In the genomic region with DNA sequence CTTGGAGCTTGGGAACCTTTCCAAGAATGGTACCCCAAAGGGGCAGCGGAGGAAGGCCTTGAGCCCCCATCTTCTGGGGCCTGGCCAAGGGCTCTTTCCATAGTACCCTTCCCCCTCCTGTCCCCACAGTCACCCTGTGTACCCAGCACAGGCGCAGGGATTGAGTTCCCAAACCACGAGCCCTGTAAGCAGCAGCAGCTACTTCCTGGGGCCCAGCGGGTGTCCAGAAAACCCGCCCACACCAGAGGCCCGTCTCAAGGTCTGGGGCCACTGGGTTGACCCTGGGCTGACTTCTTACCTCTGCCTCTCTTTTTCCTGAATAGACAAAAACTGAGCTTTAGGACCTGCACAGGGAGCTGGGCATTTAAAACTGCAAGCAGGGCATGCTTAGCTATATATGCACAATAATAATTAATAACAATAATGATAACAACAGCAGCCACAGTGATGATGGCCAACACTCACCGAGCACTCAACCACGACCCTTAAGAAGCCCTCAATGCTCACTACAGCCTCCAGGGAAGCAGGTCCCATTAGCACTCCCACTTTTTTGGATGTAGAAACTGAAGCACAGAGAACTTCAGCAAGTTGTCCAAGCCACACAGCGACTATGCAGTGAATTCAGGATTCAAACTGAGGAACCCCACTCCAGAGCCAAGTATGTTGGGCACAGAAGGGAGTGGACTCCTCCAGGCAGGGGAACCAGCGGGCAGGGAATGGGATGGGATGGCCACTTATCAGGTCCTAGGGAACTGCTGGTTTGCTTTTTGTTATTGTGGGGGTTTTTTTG, we compare ENCODE assay signal across 1 cellular context.
TF ChIP-seq lines count a peak whose summit lies in the region.

No MANE protein-coding gene starts in this region.

TF ChIP-seq in HepG2, 621 proteins besides CTCF, POLR2A, EP300 and RAD21 (continued from another document and continues in another):
- TF ChIP-seq, protein P1, sequence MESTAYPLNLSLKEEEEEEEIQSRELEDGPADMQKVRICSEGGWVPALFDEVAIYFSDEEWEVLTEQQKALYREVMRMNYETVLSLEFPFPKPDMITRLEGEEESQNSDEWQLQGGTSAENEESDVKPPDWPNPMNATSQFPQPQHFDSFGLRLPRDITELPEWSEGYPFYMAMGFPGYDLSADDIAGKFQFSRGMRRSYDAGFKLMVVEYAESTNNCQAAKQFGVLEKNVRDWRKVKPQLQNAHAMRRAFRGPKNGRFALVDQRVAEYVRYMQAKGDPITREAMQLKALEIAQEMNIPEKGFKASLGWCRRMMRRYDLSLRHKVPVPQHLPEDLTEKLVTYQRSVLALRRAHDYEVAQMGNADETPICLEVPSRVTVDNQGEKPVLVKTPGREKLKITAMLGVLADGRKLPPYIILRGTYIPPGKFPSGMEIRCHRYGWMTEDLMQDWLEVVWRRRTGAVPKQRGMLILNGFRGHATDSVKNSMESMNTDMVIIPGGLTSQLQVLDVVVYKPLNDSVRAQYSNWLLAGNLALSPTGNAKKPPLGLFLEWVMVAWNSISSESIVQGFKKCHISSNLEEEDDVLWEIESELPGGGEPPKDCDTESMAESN (CRISPR knock-in tag; conservative IDR thresholded peaks at IDR 0.05): no peak
- TF ChIP-seq NR2F1 (CRISPR knock-in tag; IDR thresholded peaks at IDR 0.05) (peak in 1 of 2 experiments; percentile 35; a peak in 1 of 4 replicates), SSRP1 (CRISPR knock-in tag; IDR thresholded peaks at IDR 0.05) (no peak), RFXANK (CRISPR knock-in tag; IDR thresholded peaks at IDR 0.05) (no peak), MYNN (CRISPR knock-in tag; IDR thresholded peaks at IDR 0.05; ENCODE audit: low read depth) (no peak), SMARCE1 (IDR thresholded peaks at IDR 0.05; ENCODE audit: borderline replicate concordance) (no peak), ZFX (CRISPR knock-in tag; IDR thresholded peaks at IDR 0.05; ENCODE audit: low read depth) (peak; percentile 25; the same call in 1 of the 2 replicates), TBX3 (IDR thresholded peaks at IDR 0.05; ENCODE audit: borderline replicate concordance) (no peak), KLF15 (CRISPR knock-in tag; IDR thresholded peaks at IDR 0.05; ENCODE audit: borderline replicate concordance) (no peak), SIN3B (IDR thresholded peaks at IDR 0.05; ENCODE audit: low read length) (no peak), CBX5 (CRISPR knock-in tag; IDR thresholded peaks at IDR 0.05; ENCODE audit: borderline replicate concordance) (no peak), REXO4 (CRISPR knock-in tag; IDR thresholded peaks at IDR 0.05; ENCODE audit: borderline replicate concordance) (no peak), ZNF616 (CRISPR knock-in tag; IDR thresholded peaks at IDR 0.05; ENCODE audit: low read depth) (no peak), TEAD3 (CRISPR knock-in tag; optimal IDR thresholded peaks at IDR 0.05; ENCODE audit: borderline replicate concordance) (peak; percentile 11), DNMT1 (CRISPR knock-in tag; IDR thresholded peaks at IDR 0.05) (no peak), HNRNPL (IDR thresholded peaks at IDR 0.05; ENCODE audit: low read depth, low read length) (no peak), ZNF564 (CRISPR knock-in tag; IDR thresholded peaks at IDR 0.05) (peak; percentile 37; the same call in 1 of the 2 replicates), TCF7L2 (IDR thresholded peaks at IDR 0.05; ENCODE audit: low read depth, low read length) (no peak), JUNB (CRISPR knock-in tag; IDR thresholded peaks at IDR 0.05; ENCODE audit: borderline replicate concordance) (no peak), MED13 (CRISPR knock-in tag; IDR thresholded peaks at IDR 0.05) (no peak), TBX2 (CRISPR knock-in tag; IDR thresholded peaks at IDR 0.05; ENCODE audit: borderline replicate concordance) (peak; percentile 70; the same call in 1 of the 2 replicates), SMYD3 (CRISPR knock-in tag; IDR thresholded peaks at IDR 0.05) (no peak), HDAC2 (CRISPR knock-in tag; IDR thresholded peaks at IDR 0.05) (no peak), ZNF530 (CRISPR knock-in tag; IDR thresholded peaks at IDR 0.05; ENCODE audit: low read depth) (no peak), NCOA5 (CRISPR knock-in tag; IDR thresholded peaks at IDR 0.05) (no peak), SAP130 (CRISPR knock-in tag; IDR thresholded peaks at IDR 0.05; ENCODE audit: low read depth) (peak; percentile 42; the same call in 1 of the 2 replicates), PAX8 (CRISPR knock-in tag; IDR thresholded peaks at IDR 0.05; ENCODE audit: borderline replicate concordance) (no peak), NR2F2 (IDR thresholded peaks at IDR 0.05; ENCODE audit: borderline replicate concordance, low read depth) (peak; percentile 38; the same call in 1 of the 2 replicates), STAT5B (CRISPR knock-in tag; IDR thresholded peaks at IDR 0.05) (no peak)
- TF ChIP-seq, protein P2, sequence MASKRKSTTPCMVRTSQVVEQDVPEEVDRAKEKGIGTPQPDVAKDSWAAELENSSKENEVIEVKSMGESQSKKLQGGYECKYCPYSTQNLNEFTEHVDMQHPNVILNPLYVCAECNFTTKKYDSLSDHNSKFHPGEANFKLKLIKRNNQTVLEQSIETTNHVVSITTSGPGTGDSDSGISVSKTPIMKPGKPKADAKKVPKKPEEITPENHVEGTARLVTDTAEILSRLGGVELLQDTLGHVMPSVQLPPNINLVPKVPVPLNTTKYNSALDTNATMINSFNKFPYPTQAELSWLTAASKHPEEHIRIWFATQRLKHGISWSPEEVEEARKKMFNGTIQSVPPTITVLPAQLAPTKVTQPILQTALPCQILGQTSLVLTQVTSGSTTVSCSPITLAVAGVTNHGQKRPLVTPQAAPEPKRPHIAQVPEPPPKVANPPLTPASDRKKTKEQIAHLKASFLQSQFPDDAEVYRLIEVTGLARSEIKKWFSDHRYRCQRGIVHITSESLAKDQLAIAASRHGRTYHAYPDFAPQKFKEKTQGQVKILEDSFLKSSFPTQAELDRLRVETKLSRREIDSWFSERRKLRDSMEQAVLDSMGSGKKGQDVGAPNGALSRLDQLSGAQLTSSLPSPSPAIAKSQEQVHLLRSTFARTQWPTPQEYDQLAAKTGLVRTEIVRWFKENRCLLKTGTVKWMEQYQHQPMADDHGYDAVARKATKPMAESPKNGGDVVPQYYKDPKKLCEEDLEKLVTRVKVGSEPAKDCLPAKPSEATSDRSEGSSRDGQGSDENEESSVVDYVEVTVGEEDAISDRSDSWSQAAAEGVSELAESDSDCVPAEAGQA (IDR thresholded peaks at IDR 0.05; ENCODE audit: low read depth): 0 out of 2 replicates have a peak, but pooled peaks have one; percentile 33
- TF ChIP-seq, protein P2 (CRISPR knock-in tag; IDR thresholded peaks at IDR 0.05; ENCODE audit: borderline replicate concordance): no peak
- TF ChIP-seq, protein P3, sequence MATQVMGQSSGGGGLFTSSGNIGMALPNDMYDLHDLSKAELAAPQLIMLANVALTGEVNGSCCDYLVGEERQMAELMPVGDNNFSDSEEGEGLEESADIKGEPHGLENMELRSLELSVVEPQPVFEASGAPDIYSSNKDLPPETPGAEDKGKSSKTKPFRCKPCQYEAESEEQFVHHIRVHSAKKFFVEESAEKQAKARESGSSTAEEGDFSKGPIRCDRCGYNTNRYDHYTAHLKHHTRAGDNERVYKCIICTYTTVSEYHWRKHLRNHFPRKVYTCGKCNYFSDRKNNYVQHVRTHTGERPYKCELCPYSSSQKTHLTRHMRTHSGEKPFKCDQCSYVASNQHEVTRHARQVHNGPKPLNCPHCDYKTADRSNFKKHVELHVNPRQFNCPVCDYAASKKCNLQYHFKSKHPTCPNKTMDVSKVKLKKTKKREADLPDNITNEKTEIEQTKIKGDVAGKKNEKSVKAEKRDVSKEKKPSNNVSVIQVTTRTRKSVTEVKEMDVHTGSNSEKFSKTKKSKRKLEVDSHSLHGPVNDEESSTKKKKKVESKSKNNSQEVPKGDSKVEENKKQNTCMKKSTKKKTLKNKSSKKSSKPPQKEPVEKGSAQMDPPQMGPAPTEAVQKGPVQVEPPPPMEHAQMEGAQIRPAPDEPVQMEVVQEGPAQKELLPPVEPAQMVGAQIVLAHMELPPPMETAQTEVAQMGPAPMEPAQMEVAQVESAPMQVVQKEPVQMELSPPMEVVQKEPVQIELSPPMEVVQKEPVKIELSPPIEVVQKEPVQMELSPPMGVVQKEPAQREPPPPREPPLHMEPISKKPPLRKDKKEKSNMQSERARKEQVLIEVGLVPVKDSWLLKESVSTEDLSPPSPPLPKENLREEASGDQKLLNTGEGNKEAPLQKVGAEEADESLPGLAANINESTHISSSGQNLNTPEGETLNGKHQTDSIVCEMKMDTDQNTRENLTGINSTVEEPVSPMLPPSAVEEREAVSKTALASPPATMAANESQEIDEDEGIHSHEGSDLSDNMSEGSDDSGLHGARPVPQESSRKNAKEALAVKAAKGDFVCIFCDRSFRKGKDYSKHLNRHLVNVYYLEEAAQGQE (IDR thresholded peaks at IDR 0.05; ENCODE audit: borderline replicate concordance in 1 of 2, low read depth in 1 of 2, low read length in 2 of 2): no peak
- TF ChIP-seq, protein P4, sequence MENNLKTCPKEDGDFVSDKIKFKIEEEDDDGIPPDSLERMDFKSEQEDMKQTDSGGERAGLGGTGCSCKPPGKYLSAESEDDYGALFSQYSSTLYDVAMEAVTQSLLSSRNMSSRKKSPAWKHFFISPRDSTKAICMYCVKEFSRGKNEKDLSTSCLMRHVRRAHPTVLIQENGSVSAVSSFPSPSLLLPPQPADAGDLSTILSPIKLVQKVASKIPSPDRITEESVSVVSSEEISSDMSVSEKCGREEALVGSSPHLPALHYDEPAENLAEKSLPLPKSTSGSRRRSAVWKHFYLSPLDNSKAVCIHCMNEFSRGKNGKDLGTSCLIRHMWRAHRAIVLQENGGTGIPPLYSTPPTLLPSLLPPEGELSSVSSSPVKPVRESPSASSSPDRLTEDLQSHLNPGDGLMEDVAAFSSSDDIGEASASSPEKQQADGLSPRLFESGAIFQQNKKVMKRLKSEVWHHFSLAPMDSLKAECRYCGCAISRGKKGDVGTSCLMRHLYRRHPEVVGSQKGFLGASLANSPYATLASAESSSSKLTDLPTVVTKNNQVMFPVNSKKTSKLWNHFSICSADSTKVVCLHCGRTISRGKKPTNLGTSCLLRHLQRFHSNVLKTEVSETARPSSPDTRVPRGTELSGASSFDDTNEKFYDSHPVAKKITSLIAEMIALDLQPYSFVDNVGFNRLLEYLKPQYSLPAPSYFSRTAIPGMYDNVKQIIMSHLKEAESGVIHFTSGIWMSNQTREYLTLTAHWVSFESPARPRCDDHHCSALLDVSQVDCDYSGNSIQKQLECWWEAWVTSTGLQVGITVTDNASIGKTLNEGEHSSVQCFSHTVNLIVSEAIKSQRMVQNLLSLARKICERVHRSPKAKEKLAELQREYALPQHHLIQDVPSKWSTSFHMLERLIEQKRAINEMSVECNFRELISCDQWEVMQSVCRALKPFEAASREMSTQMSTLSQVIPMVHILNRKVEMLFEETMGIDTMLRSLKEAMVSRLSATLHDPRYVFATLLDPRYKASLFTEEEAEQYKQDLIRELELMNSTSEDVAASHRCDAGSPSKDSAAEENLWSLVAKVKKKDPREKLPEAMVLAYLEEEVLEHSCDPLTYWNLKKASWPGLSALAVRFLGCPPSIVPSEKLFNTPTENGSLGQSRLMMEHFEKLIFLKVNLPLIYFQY (CRISPR knock-in tag; IDR thresholded peaks at IDR 0.05; ENCODE audit: borderline replicate concordance): peak; percentile 70; the same call in 1 of the 2 replicates
- TF ChIP-seq, protein P5, sequence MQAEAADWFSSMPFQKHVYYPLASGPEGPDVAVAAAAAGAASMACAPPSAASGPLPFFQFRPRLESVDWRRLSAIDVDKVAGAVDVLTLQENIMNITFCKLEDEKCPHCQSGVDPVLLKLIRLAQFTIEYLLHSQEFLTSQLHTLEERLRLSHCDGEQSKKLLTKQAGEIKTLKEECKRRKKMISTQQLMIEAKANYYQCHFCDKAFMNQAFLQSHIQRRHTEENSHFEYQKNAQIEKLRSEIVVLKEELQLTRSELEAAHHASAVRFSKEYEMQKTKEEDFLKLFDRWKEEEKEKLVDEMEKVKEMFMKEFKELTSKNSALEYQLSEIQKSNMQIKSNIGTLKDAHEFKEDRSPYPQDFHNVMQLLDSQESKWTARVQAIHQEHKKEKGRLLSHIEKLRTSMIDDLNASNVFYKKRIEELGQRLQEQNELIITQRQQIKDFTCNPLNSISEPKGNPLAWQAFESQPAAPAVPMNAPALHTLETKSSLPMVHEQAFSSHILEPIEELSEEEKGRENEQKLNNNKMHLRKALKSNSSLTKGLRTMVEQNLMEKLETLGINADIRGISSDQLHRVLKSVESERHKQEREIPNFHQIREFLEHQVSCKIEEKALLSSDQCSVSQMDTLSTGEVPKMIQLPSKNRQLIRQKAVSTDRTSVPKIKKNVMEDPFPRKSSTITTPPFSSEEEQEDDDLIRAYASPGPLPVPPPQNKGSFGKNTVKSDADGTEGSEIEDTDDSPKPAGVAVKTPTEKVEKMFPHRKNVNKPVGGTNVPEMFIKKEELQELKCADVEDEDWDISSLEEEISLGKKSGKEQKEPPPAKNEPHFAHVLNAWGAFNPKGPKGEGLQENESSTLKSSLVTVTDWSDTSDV (CRISPR knock-in tag; IDR thresholded peaks at IDR 0.05): peak; percentile 30; the same call in 1 of the 2 replicates
- TF ChIP-seq, protein P6, sequence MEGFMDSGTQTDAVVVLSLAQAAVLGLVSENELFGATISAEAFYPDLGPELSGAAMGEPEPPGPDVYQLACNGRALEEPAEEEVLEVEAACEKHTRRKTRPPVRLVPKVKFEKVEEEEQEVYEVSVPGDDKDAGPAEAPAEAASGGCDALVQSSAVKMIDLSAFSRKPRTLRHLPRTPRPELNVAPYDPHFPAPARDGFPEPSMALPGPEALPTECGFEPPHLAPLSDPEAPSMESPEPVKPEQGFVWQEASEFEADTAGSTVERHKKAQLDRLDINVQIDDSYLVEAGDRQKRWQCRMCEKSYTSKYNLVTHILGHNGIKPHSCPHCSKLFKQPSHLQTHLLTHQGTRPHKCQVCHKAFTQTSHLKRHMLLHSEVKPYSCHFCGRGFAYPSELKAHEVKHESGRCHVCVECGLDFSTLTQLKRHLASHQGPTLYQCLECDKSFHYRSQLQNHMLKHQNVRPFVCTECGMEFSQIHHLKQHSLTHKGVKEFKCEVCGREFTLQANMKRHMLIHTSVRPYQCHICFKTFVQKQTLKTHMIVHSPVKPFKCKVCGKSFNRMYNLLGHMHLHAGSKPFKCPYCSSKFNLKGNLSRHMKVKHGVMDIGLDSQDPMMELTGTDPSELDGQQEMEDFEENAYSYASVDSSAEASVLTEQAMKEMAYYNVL (CRISPR knock-in tag; IDR thresholded peaks at IDR 0.05; ENCODE audit: borderline replicate concordance): peak; percentile 21; the same call in 1 of the 2 replicates
